In genomic region chr19:47105874-47106273, GRCh38 we compare ENCODE assay signal across 11 cellular contexts. TPM values are rescaled to one million over a fixed set of nuclear protein-coding genes. Genes with fewer than 3 reads are reported as not detected.
A peak's percentile ranks its signal among the peaks of the same experiment; 100 is the strongest.
DNase-seq lines count a peak whose midpoint lies in the region; ATAC-seq and TF ChIP-seq lines count a peak whose summit lies in the region.
"Had no signal": no experiment of that assay in that cellular context is flagged by ENCODE, and none has a peak within 500 bp of the region (broad histone marks: within the 10 kb centered on the region; RNA-seq: fewer than 3 reads in every experiment).

No MANE protein-coding gene starts in this region.

- no peaks in the 10 kb centered on the region for H3K27me3 ChIP-seq in iPS-15b (ENCODE audit: control insufficient read depth, insufficient read depth, low read length)
- H3K27me3 ChIP-seq in A673 (replicated peaks; ENCODE audit: insufficient read depth, low read depth, low read length, poor library complexity), result no peaks in the 10 kb centered on the region

- H3K4me1 ChIP-seq in iPS-15b (ENCODE audit: control insufficient read depth, insufficient read depth, low read length), result peaks cover 35% of the 10 kb centered on the region
- H3K4me1 ChIP-seq in A673 (ENCODE audit: insufficient read depth, low read length, poor library complexity, severe bottlenecking), result peaks cover 30% of the 10 kb centered on the region

- intact Hi-C loops in activated CD4-positive, alpha-beta T cell treated with anti-CD3 and anti-CD28 coated beads, Interleukin-2, amount 10 ng/mL, durations not matched to agents 24 days and 14 days (cut with micrococcal nuclease), result no loop called here
- intact Hi-C loops in A673 (cut with micrococcal nuclease; ENCODE audit: unreplicated experiment), result no loop called here

- H3K27me3 Mint-ChIP-seq in activated CD4-positive, alpha-beta T cell treated with anti-CD3 and anti-CD28 coated beads, Interleukin-2, amount 10 ng/mL, durations not matched to agents 24 days and 14 days, result no peaks in the 10 kb centered on the region
- H3K27me3 Mint-ChIP-seq in activated CD8-positive, alpha-beta T cell treated with anti-CD3 and anti-CD28 coated beads, Interleukin-2, amount 10 ng/mL, durations not matched to agents 7 days and 5 days (ENCODE audit: low read depth), result no peaks in the 10 kb centered on the region
- H3K27me3 Mint-ChIP-seq in stimulated activated naive B cell treated with anti-CD40 and anti-IgM and Interleukin-4, amounts not matched to agents 10 μg/mL and 1 μg/mL and 100 μg/mL, for 72 hours, result no peaks in the 10 kb centered on the region

- H3K9me3 ChIP-seq in iPS-15b (ENCODE audit: control insufficient read depth, insufficient read depth, low read length), result no peaks in the 10 kb centered on the region
- H3K9me3 ChIP-seq in A673 (ENCODE audit: low read depth, low read length, poor library complexity, severe bottlenecking), result no peaks in the 10 kb centered on the region

- POLR2A ChIA-PET in activated CD8-positive, alpha-beta T cell treated with anti-CD3 and anti-CD28 coated beads, Interleukin-2, amount 10 ng/mL, durations not matched to agents 7 days and 5 days (lab: Charles Lee), result interaction anchor here (10.3 kb wide), 1 partner anchor 12 kb away, joined by 256 read pairs; no protein-coding TSS in a partner anchor
- POLR2A ChIA-PET in A673 (lab: Charles Lee; ENCODE audit: low non-redundant PET), result no interaction called here

- no peak for TF ChIP-seq CTCF in A673 (conservative IDR thresholded peaks at IDR 0.05; ENCODE audit: low read depth, low read length)

- H3K9ac ChIP-seq in iPS-15b (ENCODE audit: low read depth, low read length), result peak overlapping the region; percentile 8

- H3K27ac ChIP-seq in A673 (ENCODE audit: low read depth, low read length, poor library complexity, severe bottlenecking), result no peak overlapping the region

- H3K4me3 ChIP-seq in iPS-15b (ENCODE audit: low read depth, low read length) (no peak overlapping the region), A673 (ENCODE audit: low read depth, low read length, poor library complexity, severe bottlenecking) (no peak overlapping the region)
- H3K4me3 ChIP-seq: PC-9 had no signal

- peak overlapping the region; percentile 65 for H3K4me3 Mint-ChIP-seq in activated CD4-positive, alpha-beta T cell treated with anti-CD3 and anti-CD28 coated beads, Interleukin-2, amount 10 ng/mL, durations not matched to agents 24 days and 14 days
- H3K4me3 Mint-ChIP-seq in activated CD8-positive, alpha-beta T cell treated with anti-CD3 and anti-CD28 coated beads, Interleukin-2, amount 10 ng/mL, durations not matched to agents 7 days and 5 days, result no peak overlapping the region
- H3K4me3 Mint-ChIP-seq in stimulated activated naive B cell treated with anti-CD40 and anti-IgM and Interleukin-4, amounts not matched to agents 10 μg/mL and 1 μg/mL and 100 μg/mL, for 72 hours, result no peak overlapping the region

- peaks cover 61% of the 10 kb centered on the region for H3K4me1 Mint-ChIP-seq in activated CD4-positive, alpha-beta T cell treated with anti-CD3 and anti-CD28 coated beads, Interleukin-2, amount 10 ng/mL, durations not matched to agents 24 days and 14 days
- H3K4me1 Mint-ChIP-seq in activated CD8-positive, alpha-beta T cell treated with anti-CD3 and anti-CD28 coated beads, Interleukin-2, amount 10 ng/mL, durations not matched to agents 7 days and 5 days (ENCODE audit: low read depth), result peaks cover 70% of the 10 kb centered on the region
- H3K4me1 Mint-ChIP-seq in stimulated activated naive B cell treated with anti-CD40 and anti-IgM and Interleukin-4, amounts not matched to agents 10 μg/mL and 1 μg/mL and 100 μg/mL, for 72 hours, result peaks cover 36 to 74% of the 10 kb centered on the region in 2 donors

- BruUV-seq in A673 (replicated peaks; lab: Mats Ljungman, UMichigan), result no TSS peak

- H3K27ac Mint-ChIP-seq in activated CD4-positive, alpha-beta T cell treated with anti-CD3 and anti-CD28 coated beads, Interleukin-2, amount 10 ng/mL, durations not matched to agents 24 days and 14 days, result peak overlapping the region; percentile 100
- H3K27ac Mint-ChIP-seq in activated CD8-positive, alpha-beta T cell treated with anti-CD3 and anti-CD28 coated beads, Interleukin-2, amount 10 ng/mL, durations not matched to agents 7 days and 5 days, result peak overlapping the region; percentile 86
- peak overlapping the region; percentile 25 for H3K27ac Mint-ChIP-seq in stimulated activated naive B cell treated with anti-CD40 and anti-IgM and Interleukin-4, amounts not matched to agents 10 μg/mL and 1 μg/mL and 100 μg/mL, for 72 hours

- no peak for ATAC-seq in activated CD8-positive, alpha-beta T cell treated with anti-CD3 and anti-CD28 coated beads, Interleukin-2, amount 10 ng/mL, durations not matched to agents 7 days and 5 days
- no peak for ATAC-seq in stimulated activated naive B cell treated with anti-CD40 and anti-IgM and Interleukin-4, amounts not matched to agents 10 μg/mL and 1 μg/mL and 100 μg/mL, for 72 hours (replicated peaks)

- no peaks in the 10 kb centered on the region for H3K9me3 Mint-ChIP-seq in activated CD4-positive, alpha-beta T cell treated with anti-CD3 and anti-CD28 coated beads, Interleukin-2, amount 10 ng/mL, durations not matched to agents 24 days and 14 days
- H3K9me3 Mint-ChIP-seq in activated CD8-positive, alpha-beta T cell treated with anti-CD3 and anti-CD28 coated beads, Interleukin-2, amount 10 ng/mL, durations not matched to agents 7 days and 5 days (ENCODE audit: insufficient read depth), result no peaks in the 10 kb centered on the region
- no peaks in the 10 kb centered on the region for H3K9me3 Mint-ChIP-seq in stimulated activated naive B cell treated with anti-CD40 and anti-IgM and Interleukin-4, amounts not matched to agents 10 μg/mL and 1 μg/mL and 100 μg/mL, for 72 hours
- H3K9me3 Mint-ChIP-seq: neural crest cell had no signal

- H3K36me3 Mint-ChIP-seq in activated CD4-positive, alpha-beta T cell treated with anti-CD3 and anti-CD28 coated beads, Interleukin-2, amount 10 ng/mL, durations not matched to agents 24 days and 14 days (ENCODE audit: low read depth), result peaks cover 42% of the 10 kb centered on the region
- peaks cover 72% of the 10 kb centered on the region for H3K36me3 Mint-ChIP-seq in activated CD8-positive, alpha-beta T cell treated with anti-CD3 and anti-CD28 coated beads, Interleukin-2, amount 10 ng/mL, durations not matched to agents 7 days and 5 days (ENCODE audit: low read depth)
- peaks cover 25 to 56% of the 10 kb centered on the region in 2 donors for H3K36me3 Mint-ChIP-seq in stimulated activated naive B cell treated with anti-CD40 and anti-IgM and Interleukin-4, amounts not matched to agents 10 μg/mL and 1 μg/mL and 100 μg/mL, for 72 hours

- H3K36me3 ChIP-seq in iPS-15b (ENCODE audit: control insufficient read depth, insufficient read depth, low read length), result no peaks in the 10 kb centered on the region
- peaks cover 26% of the 10 kb centered on the region for H3K36me3 ChIP-seq in A673 (ENCODE audit: insufficient read depth, low read length, poor library complexity, severe bottlenecking)

- CTCF ChIA-PET in activated CD8-positive, alpha-beta T cell treated with anti-CD3 and anti-CD28 coated beads, Interleukin-2, amount 10 ng/mL, durations not matched to agents 7 days and 5 days (lab: Charles Lee), result interaction anchor here (1.4 to 2.2 kb wide), 7 partner anchors 8 to 138 kb away, joined by 3 to 10 read pairs (median 4); partner anchors contain the start of genes SAE1 and ZC3H4
- CTCF ChIA-PET in A673 (lab: Charles Lee), result no interaction called here

- DNase-seq in activated CD4-positive, alpha-beta T cell treated with anti-CD3 and anti-CD28 coated beads, Interleukin-2, amount 10 ng/mL, durations not matched to agents 24 days and 14 days, result no peak
- no peak for DNase-seq in activated CD4-positive, alpha-beta T cell treated with anti-CD3 and anti-CD28 coated beads for 1 hour
- no peak for DNase-seq in activated CD8-positive, alpha-beta T cell treated with anti-CD3 and anti-CD28 coated beads, Interleukin-2, amount 10 ng/mL, durations not matched to agents 7 days and 5 days
- DNase-seq in stimulated activated naive B cell treated with anti-CD40 and anti-IgM and Interleukin-4, amounts not matched to agents 10 μg/mL and 1 μg/mL and 100 μg/mL, for 72 hours, result no peak
- no peak for DNase-seq in foreskin melanocyte
- DNase-seq in KG1 (lab: John Stamatoyannopoulos, UW), result no peak
- DNase-seq in A673 (ENCODE audit: low spot score), result no peak
- DNase-seq: PC-9; stimulated activated CD4-positive, alpha-beta T cell treated with anti-CD3 and anti-CD28 coated beads, Interleukin-4, amount 100 ng/mL, for 1 hour had no signal

RNA-seq across cellular contexts. Expression of gene ZC3H4, which starts 7.7 kb away (rescaled TPM):
- total RNA-seq in activated CD4-positive, alpha-beta T cell treated with anti-CD3 and anti-CD28 coated beads, Interleukin-2, amount 10 ng/mL, durations not matched to agents 24 days and 14 days, result 97.3 and 103 TPM in 2 replicates
- total RNA-seq in activated CD8-positive, alpha-beta T cell treated with anti-CD3 and anti-CD28 coated beads, Interleukin-2, amount 10 ng/mL, durations not matched to agents 7 days and 5 days, result 100 to 1,000 TPM; 102 TPM
- 94.4 and 94.8 TPM in 2 replicates for total RNA-seq in A673 (2021)

RNA-seq across cellular contexts. Expression of gene SAE1, which starts 24.8 kb away (rescaled TPM):
- total RNA-seq in activated CD4-positive, alpha-beta T cell treated with anti-CD3 and anti-CD28 coated beads, Interleukin-2, amount 10 ng/mL, durations not matched to agents 24 days and 14 days, result 147 and 151 TPM in 2 replicates
- total RNA-seq in activated CD8-positive, alpha-beta T cell treated with anti-CD3 and anti-CD28 coated beads, Interleukin-2, amount 10 ng/mL, durations not matched to agents 7 days and 5 days, result 100 to 1,000 TPM; 165 to 175 TPM
- total RNA-seq in A673 (2021), result 302 and 314 TPM in 2 replicates

RNA-seq across cellular contexts. Expression of gene TMEM160, which starts 57.5 kb away (rescaled TPM):
- 53.6 and 56.7 TPM in 2 replicates for total RNA-seq in activated CD4-positive, alpha-beta T cell treated with anti-CD3 and anti-CD28 coated beads, Interleukin-2, amount 10 ng/mL, durations not matched to agents 24 days and 14 days
- total RNA-seq in activated CD8-positive, alpha-beta T cell treated with anti-CD3 and anti-CD28 coated beads, Interleukin-2, amount 10 ng/mL, durations not matched to agents 7 days and 5 days, result 10 to 100 TPM; 74.4 to 76.8 TPM
- 30.1 and 41.8 TPM in 2 replicates for total RNA-seq in A673 (2021)

Comparison
In these comparisons a context has a peak if more than half of its experiments do, and no peak if none do; other contexts are left out.
1. H3K27ac Mint-ChIP-seq: peak in every context shown above with its lines; median percentile 100 in activated CD4-positive, alpha-beta T cell treated with anti-CD3 and anti-CD28 coated beads, Interleukin-2, amount 10 ng/mL, durations not matched to agents 24 days and 14 days; 86 in activated CD8-positive, alpha-beta T cell treated with anti-CD3 and anti-CD28 coated beads, Interleukin-2, amount 10 ng/mL, durations not matched to agents 7 days and 5 days; 25 in stimulated activated naive B cell treated with anti-CD40 and anti-IgM and Interleukin-4, amounts not matched to agents 10 μg/mL and 1 μg/mL and 100 μg/mL, for 72 hours.